ENCODE assay signal across 1 cellular context in genomic region chr15:73873889-73874511, GRCh38.
TF ChIP-seq lines count a peak whose summit lies in the region.

No MANE protein-coding gene starts in this region.

TF ChIP-seq in Ishikawa, 13 proteins besides CTCF, POLR2A, EP300 and RAD21 (continued from another document):
- TF ChIP-seq, protein P1, sequence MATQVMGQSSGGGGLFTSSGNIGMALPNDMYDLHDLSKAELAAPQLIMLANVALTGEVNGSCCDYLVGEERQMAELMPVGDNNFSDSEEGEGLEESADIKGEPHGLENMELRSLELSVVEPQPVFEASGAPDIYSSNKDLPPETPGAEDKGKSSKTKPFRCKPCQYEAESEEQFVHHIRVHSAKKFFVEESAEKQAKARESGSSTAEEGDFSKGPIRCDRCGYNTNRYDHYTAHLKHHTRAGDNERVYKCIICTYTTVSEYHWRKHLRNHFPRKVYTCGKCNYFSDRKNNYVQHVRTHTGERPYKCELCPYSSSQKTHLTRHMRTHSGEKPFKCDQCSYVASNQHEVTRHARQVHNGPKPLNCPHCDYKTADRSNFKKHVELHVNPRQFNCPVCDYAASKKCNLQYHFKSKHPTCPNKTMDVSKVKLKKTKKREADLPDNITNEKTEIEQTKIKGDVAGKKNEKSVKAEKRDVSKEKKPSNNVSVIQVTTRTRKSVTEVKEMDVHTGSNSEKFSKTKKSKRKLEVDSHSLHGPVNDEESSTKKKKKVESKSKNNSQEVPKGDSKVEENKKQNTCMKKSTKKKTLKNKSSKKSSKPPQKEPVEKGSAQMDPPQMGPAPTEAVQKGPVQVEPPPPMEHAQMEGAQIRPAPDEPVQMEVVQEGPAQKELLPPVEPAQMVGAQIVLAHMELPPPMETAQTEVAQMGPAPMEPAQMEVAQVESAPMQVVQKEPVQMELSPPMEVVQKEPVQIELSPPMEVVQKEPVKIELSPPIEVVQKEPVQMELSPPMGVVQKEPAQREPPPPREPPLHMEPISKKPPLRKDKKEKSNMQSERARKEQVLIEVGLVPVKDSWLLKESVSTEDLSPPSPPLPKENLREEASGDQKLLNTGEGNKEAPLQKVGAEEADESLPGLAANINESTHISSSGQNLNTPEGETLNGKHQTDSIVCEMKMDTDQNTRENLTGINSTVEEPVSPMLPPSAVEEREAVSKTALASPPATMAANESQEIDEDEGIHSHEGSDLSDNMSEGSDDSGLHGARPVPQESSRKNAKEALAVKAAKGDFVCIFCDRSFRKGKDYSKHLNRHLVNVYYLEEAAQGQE (IDR thresholded peaks at IDR 0.05; ENCODE audit: low read depth), result no peak
- no peak for TF ChIP-seq TEAD4 (IDR thresholded peaks at IDR 0.05)
- no peak for TF ChIP-seq FOXM1 (IDR thresholded peaks at IDR 0.05; ENCODE audit: borderline replicate concordance, low read depth)
